Comparison of ENCODE assay signal across 1 cellular context in the genomic region with DNA sequence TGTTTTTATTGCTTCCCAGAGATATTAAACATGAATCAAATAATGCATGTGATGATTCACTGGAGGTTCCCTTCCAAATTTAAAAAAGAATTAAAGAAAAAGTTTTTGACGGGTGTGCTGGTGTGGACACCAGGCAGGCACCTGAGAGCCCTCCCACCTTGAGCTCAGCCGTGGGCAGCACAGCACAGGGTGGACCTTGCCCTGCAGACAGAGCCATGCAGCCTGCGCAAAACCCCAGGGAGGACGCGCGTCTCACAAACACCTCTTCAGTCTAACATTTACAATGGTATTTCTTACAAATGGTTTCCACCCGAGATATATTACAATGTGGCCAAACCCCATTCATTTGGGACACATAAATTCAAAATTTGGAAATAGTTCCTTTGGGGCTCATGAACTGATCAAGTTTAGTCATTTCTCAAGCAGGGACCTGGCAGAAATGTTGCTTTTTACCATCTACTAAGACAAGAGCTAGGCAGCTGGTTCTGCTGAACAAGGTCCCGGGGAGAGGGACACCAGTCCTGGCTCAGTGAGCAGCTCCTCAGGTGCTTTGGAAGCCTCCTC.
TF ChIP-seq lines count a peak whose summit lies in the region.

No MANE protein-coding gene starts in this region.

TF ChIP-seq in endothelial cell of umbilical vein, 7 proteins besides CTCF, POLR2A, EP300 and RAD21:
- TF ChIP-seq JUN (IDR thresholded peaks at IDR 0.05; ENCODE audit: borderline replicate concordance, insufficient read depth, insufficient read length, low read depth) (no peak), FOS (IDR thresholded peaks at IDR 0.05; ENCODE audit: borderline replicate concordance, insufficient read depth, low read length) (no peak), POLR2AphosphoS5 (IDR thresholded peaks at IDR 0.05; ENCODE audit: insufficient read depth, low read depth, low read length) (no peak), EZH2 (IDR thresholded peaks at IDR 0.05; ENCODE audit: borderline replicate concordance, low read depth, low read length, severe bottlenecking) (no peak), MYC (IDR thresholded peaks at IDR 0.05; ENCODE audit: low read depth, low read length) (no peak), GATA2 (IDR thresholded peaks at IDR 0.05; ENCODE audit: insufficient read depth, insufficient read length, low read depth, low read length) (no peak)
- TF ChIP-seq, protein P1, sequence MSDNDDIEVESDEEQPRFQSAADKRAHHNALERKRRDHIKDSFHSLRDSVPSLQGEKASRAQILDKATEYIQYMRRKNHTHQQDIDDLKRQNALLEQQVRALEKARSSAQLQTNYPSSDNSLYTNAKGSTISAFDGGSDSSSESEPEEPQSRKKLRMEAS (IDR thresholded peaks at IDR 0.05; ENCODE audit: insufficient read depth, insufficient read length): no peak
